14 cellular contexts compared by ENCODE assay signal in genomic region chr18:14074187-14074586, GRCh38. TPM values are rescaled to one million over a fixed set of nuclear protein-coding genes. Genes with fewer than 3 reads are reported as not detected.
DNase-seq lines count a peak whose midpoint lies in the region; ATAC-seq and TF ChIP-seq lines count a peak whose summit lies in the region.
"Had no signal": no experiment of that assay in that cellular context is flagged by ENCODE, and none has a peak within 500 bp of the region (broad histone marks: within the 10 kb centered on the region; RNA-seq: fewer than 3 reads in every experiment).

No MANE protein-coding gene starts in this region.

- H3K27ac Mint-ChIP-seq in WTC11, result no peak overlapping the region
- H3K27ac Mint-ChIP-seq: activated CD4-positive, alpha-beta T cell treated with anti-CD3 and anti-CD28 coated beads, Interleukin-2, amount 10 ng/mL, durations not matched to agents 24 days and 14 days; activated naive CD4-positive, alpha-beta T cell treated with anti-CD3 and anti-CD28 coated beads, Interleukin-2, amount 10 ng/mL, durations not matched to agents 7 days and 5 days; natural killer cell treated with Interleukin-12 subunit alpha and Interleukin-12 subunit beta and Interleukin-15 and Interleukin-18, amount 100 ng/mL, for 72 hours had no signal

- H3K27me3 Mint-ChIP-seq in WTC11 (ENCODE audit: low read depth), result no peaks in the 10 kb centered on the region
- H3K27me3 Mint-ChIP-seq: activated CD4-positive, alpha-beta T cell treated with anti-CD3 and anti-CD28 coated beads, Interleukin-2, amount 10 ng/mL, durations not matched to agents 24 days and 14 days; activated naive CD4-positive, alpha-beta T cell treated with anti-CD3 and anti-CD28 coated beads, Interleukin-2, amount 10 ng/mL, durations not matched to agents 7 days and 5 days; central memory CD8-positive, alpha-beta T cell; natural killer cell treated with Interleukin-12 subunit alpha and Interleukin-12 subunit beta and Interleukin-15 and Interleukin-18, amount 100 ng/mL, for 72 hours had no signal

- H3K36me3 ChIP-seq in left ventricle myocardium inferior, result peaks cover 4% of the 10 kb centered on the region
- H3K36me3 ChIP-seq in transverse colon, result no peaks in the 10 kb centered on the region
- no peaks in the 10 kb centered on the region for H3K36me3 ChIP-seq in prostate gland

- H3K4me1 ChIP-seq in left ventricle myocardium inferior (no peaks in the 10 kb centered on the region), transverse colon (no peaks in the 10 kb centered on the region), prostate gland (replicated peaks) (no peaks in the 10 kb centered on the region)

- ATAC-seq in left cardiac atrium (no peak), WTC11 (peak; percentile 97), HG03378 (IDR thresholded peaks at IDR 0.05; ENCODE audit: unreplicated experiment) (no peak)
- ATAC-seq: natural killer cell treated with Interleukin-12 subunit alpha and Interleukin-12 subunit beta and Interleukin-15 and Interleukin-18, amount 100 ng/mL, for 72 hours had no signal

- WGBS in transverse colon (ENCODE audit: low coverage in 1 of 2), 2 donors, result 93 to 100% methylated on average over 3 to 5 of the region's 5 CpGs
- 94% methylated on average over 5 of the region's 5 CpGs for WGBS in prostate gland

- no peak overlapping the region for H3K4me3 ChIP-seq in left ventricle myocardium inferior
- H3K4me3 ChIP-seq in Jurkat, Clone E6-1 (ENCODE audit: low read length), result no peak overlapping the region
- H3K4me3 ChIP-seq in transverse colon, result no peak overlapping the region
- H3K4me3 ChIP-seq in prostate gland, result no peak overlapping the region

- TF ChIP-seq CTCF in left ventricle myocardium inferior (IDR thresholded peaks at IDR 0.05; ENCODE audit: borderline replicate concordance) (peak; percentile 15), WTC11 (IDR thresholded peaks at IDR 0.05) (peak; percentile 30; the same call in 1 of the 2 replicates), transverse colon (IDR thresholded peaks at IDR 0.05) (peak in 3 of 5 experiments; percentile 9 to 15 (median 12)), prostate gland (IDR thresholded peaks at IDR 0.05) (no peak)

- intact Hi-C loops in left ventricle myocardium inferior (cut with micrococcal nuclease), result no loop called here
- intact Hi-C loops in left cardiac atrium (cut with DNase I), result no loop called here
- intact Hi-C loops in transverse colon (cut with DNase I; ENCODE audit: low total_unique reads), result no loop called here
- intact Hi-C loops in prostate gland (cut with DNase I), result no loop called here

- no peak overlapping the region for H3K4me3 Mint-ChIP-seq in WTC11
- H3K4me3 Mint-ChIP-seq: activated CD4-positive, alpha-beta T cell treated with anti-CD3 and anti-CD28 coated beads, Interleukin-2, amount 10 ng/mL, durations not matched to agents 24 days and 14 days; activated naive CD4-positive, alpha-beta T cell treated with anti-CD3 and anti-CD28 coated beads, Interleukin-2, amount 10 ng/mL, durations not matched to agents 7 days and 5 days; central memory CD8-positive, alpha-beta T cell; natural killer cell treated with Interleukin-12 subunit alpha and Interleukin-12 subunit beta and Interleukin-15 and Interleukin-18, amount 100 ng/mL, for 72 hours had no signal

- no peak for DNase-seq in left ventricle myocardium inferior
- no peak for DNase-seq in left cardiac atrium
- peak; percentile 12 for DNase-seq in Jurkat, Clone E6-1 (ENCODE audit: low read depth, low spot score)
- peak; percentile 38 for DNase-seq in WTC11 (ENCODE audit: low spot score)
- DNase-seq in transverse colon, result no peak
- no peak for DNase-seq in prostate gland (ENCODE audit: low spot score)
- DNase-seq in SKM-1 (lab: John Stamatoyannopoulos, UW; ENCODE audit: unreplicated experiment), result no peak
- DNase-seq: activated CD4-positive, alpha-beta T cell treated with anti-CD3 and anti-CD28 coated beads, Interleukin-2, amount 10 ng/mL, durations not matched to agents 24 days and 14 days; activated naive CD4-positive, alpha-beta T cell treated with anti-CD3 and anti-CD28 coated beads, Interleukin-2, amount 10 ng/mL, durations not matched to agents 7 days and 5 days; kidney glomerular epithelial cell; small intestine had no signal

- TF ChIP-seq POLR2A in transverse colon (IDR thresholded peaks at IDR 0.05) (no peak), prostate gland (IDR thresholded peaks at IDR 0.05) (no peak)

- H3K9me3 Mint-ChIP-seq in WTC11, result peaks cover 19% of the 10 kb centered on the region
- H3K9me3 Mint-ChIP-seq: activated CD4-positive, alpha-beta T cell treated with anti-CD3 and anti-CD28 coated beads, Interleukin-2, amount 10 ng/mL, durations not matched to agents 24 days and 14 days; central memory CD8-positive, alpha-beta T cell; natural killer cell treated with Interleukin-12 subunit alpha and Interleukin-12 subunit beta and Interleukin-15 and Interleukin-18, amount 100 ng/mL, for 72 hours had no signal

- H3K9me3 ChIP-seq in left ventricle myocardium inferior (replicated peaks) (peaks cover 8% of the 10 kb centered on the region), transverse colon (no peaks in the 10 kb centered on the region), prostate gland (no peaks in the 10 kb centered on the region)

- CTCF ChIA-PET in WTC11 (lab: Charles Lee), result interaction anchor here (0.6 to 3.2 kb wide), 24 partner anchors 9 to 858 kb away, joined by 3 to 28 read pairs (median 4); partner anchors contain the start of genes MC2R and MC5R

- H3K27me3 ChIP-seq in left ventricle myocardium inferior (ENCODE audit: low read depth), result no peaks in the 10 kb centered on the region
- H3K27me3 ChIP-seq in transverse colon, result no peaks in the 10 kb centered on the region
- H3K27me3 ChIP-seq in prostate gland (replicated peaks; ENCODE audit: insufficient read depth), result no peaks in the 10 kb centered on the region

- no peak for TF ChIP-seq EP300 in transverse colon (IDR thresholded peaks at IDR 0.05; ENCODE audit: low read depth)

- peaks cover 35% of the 10 kb centered on the region for H3K36me3 Mint-ChIP-seq in WTC11
- H3K36me3 Mint-ChIP-seq: natural killer cell treated with Interleukin-12 subunit alpha and Interleukin-12 subunit beta and Interleukin-15 and Interleukin-18, amount 100 ng/mL, for 72 hours had no signal

- in situ Hi-C loops in transverse colon (cut with MboI; ENCODE audit: low pct_ligation_motif_present in 1 of 4, low pct_unique_long_range_greater_than_20kb in 1 of 4, low sequenced_read_pairs in 3 of 4), result no loop called here

- POLR2A ChIA-PET in WTC11 (lab: Charles Lee), result interaction anchor here (1.2 kb wide), 1 partner anchor 249 kb away, joined by 4 read pairs; no protein-coding TSS in a partner anchor

- no peaks in the 10 kb centered on the region for H3K4me1 Mint-ChIP-seq in WTC11
- H3K4me1 Mint-ChIP-seq: activated CD4-positive, alpha-beta T cell treated with anti-CD3 and anti-CD28 coated beads, Interleukin-2, amount 10 ng/mL, durations not matched to agents 24 days and 14 days; activated naive CD4-positive, alpha-beta T cell treated with anti-CD3 and anti-CD28 coated beads, Interleukin-2, amount 10 ng/mL, durations not matched to agents 7 days and 5 days; central memory CD8-positive, alpha-beta T cell had no signal

- H3K27ac ChIP-seq in left ventricle myocardium inferior (replicated peaks) (no peak overlapping the region), transverse colon (no peak overlapping the region), prostate gland (no peak overlapping the region)

TF ChIP-seq in WTC11, 78 proteins besides CTCF, POLR2A, EP300 and RAD21:
- TF ChIP-seq TP53 (CRISPR knock-in tag; IDR thresholded peaks at IDR 0.05), result no peak

RNA-seq across cellular contexts. Expression of gene ZNF519, which starts 58.0 kb away (rescaled TPM):
- total RNA-seq in left ventricle myocardium inferior, result 3.8 TPM
- 1 to 10 TPM; 3.2 to 4.8 TPM for total RNA-seq in left cardiac atrium
- 26.9 TPM for polyA plus RNA-seq in Jurkat, Clone E6-1 (2012; ENCODE audit: insufficient read depth, insufficient read length)
- 26.7 to 32.1 TPM (median 30.6 TPM) in 3 replicates for total RNA-seq in WTC11 (2021)
- 10 to 100 TPM in 1 of 4 donors, 1 to 10 TPM in 3; 1.2 to 15.3 (median 4.5) TPM for total RNA-seq in transverse colon
- total RNA-seq in prostate gland, result 1 to 10 TPM; 2.6 to 6.5 TPM

Comparison
In these comparisons a context has a peak if more than half of its experiments do, and no peak if none do; other contexts are left out.
1. DNase-seq: peak in Jurkat, Clone E6-1 (single experiment) and WTC11 (single experiment); none in left ventricle myocardium inferior (single experiment), left cardiac atrium (single experiment), transverse colon (single experiment), prostate gland (single experiment) and SKM-1 (single experiment).
2. CTCF ChIP-seq: peak in left ventricle myocardium inferior (single experiment), WTC11 (single experiment) and transverse colon (3 of 5); none in prostate gland (0 of 4).